ENCODE assay signal across 13 cellular contexts in the genomic region with DNA sequence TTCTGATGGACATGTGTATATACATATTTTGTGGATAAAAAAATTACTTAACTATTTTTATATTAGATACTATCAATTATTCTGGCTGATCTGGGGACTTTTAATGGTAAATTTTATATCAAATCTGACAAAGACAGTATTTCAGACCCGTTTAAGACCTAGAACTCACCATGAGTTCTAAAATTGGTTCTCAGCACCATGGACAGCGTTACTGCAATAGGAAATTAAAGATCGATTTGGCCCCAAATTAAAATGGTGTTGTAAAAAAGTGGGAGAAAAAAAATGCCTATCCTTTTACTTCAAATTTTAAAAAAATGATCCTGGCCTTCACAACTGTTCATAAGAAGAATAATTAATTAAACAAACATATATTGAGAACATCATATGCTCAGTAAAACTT. TPM values are rescaled to one million over a fixed set of nuclear protein-coding genes. Genes with fewer than 3 reads are reported as not detected.
DNase-seq lines count a peak whose midpoint lies in the region; ATAC-seq and TF ChIP-seq lines count a peak whose summit lies in the region.
"Had no signal": no experiment of that assay in that cellular context is flagged by ENCODE, and none has a peak within 500 bp of the region (broad histone marks: within the 10 kb centered on the region; RNA-seq: fewer than 3 reads in every experiment).

No MANE protein-coding gene starts in this region.

- DNase-seq in Calu3 (peak; percentile 17), KBM-7 (peak; percentile 1), astrocyte of the hippocampus (ENCODE audit: low read depth, low spot score) (peak; percentile 62), kidney glomerular epithelial cell (lab: John Stamatoyannopoulos, UW) (peak; percentile 13), NCI-H2107 treated with DMSO at 0.1 percent for 48 hours (lab: John Stamatoyannopoulos, UW; ENCODE audit: unreplicated experiment) (no peak)
- DNase-seq in stimulated activated CD4-positive, alpha-beta T cell treated with anti-CD3 and anti-CD28 coated beads, Interleukin-4, amount 100 ng/mL, for 24 hours, result no peak
- DNase-seq in stimulated activated effector memory CD8-positive, alpha-beta T cell treated with anti-CD3 and anti-CD28 coated beads, Interleukin-12 subunit alpha, Interleukin-12 subunit beta, amount 100 ng/mL, for 72 hours (ENCODE audit: low spot score in 2 of 2), result no peak
- DNase-seq: activated naive CD8-positive, alpha-beta T cell treated with anti-CD3 and anti-CD28 coated beads, Interleukin-2, amount 10 ng/mL, durations not matched to agents 7 days and 5 days; COR-L47; NCI-H1417 treated with DMSO at 0.1 percent for 48 hours; NCI-H82 had no signal

- H3K4me1 Mint-ChIP-seq in Calu3 (ENCODE audit: low read depth, unreplicated experiment), result no peaks in the 10 kb centered on the region
- no peaks in the 10 kb centered on the region for H3K4me1 Mint-ChIP-seq in stimulated activated effector memory CD8-positive, alpha-beta T cell treated with anti-CD3 and anti-CD28 coated beads, Interleukin-12 subunit alpha, Interleukin-12 subunit beta, amount 100 ng/mL, for 72 hours
- H3K4me1 Mint-ChIP-seq: activated naive CD8-positive, alpha-beta T cell treated with anti-CD3 and anti-CD28 coated beads, Interleukin-2, amount 10 ng/mL, durations not matched to agents 7 days and 5 days had no signal

- intact Hi-C loops in Calu3 (cut with micrococcal nuclease; ENCODE audit: unreplicated experiment), result loop anchor here (2.0 to 10.0 kb wide), 3 partner anchors 67 to 639 kb away; no protein-coding TSS in a partner anchor

- no peak for ATAC-seq in stimulated activated effector memory CD8-positive, alpha-beta T cell treated with anti-CD3 and anti-CD28 coated beads, Interleukin-12 subunit alpha, Interleukin-12 subunit beta, amount 100 ng/mL, for 72 hours
- ATAC-seq in HG03159 (IDR thresholded peaks at IDR 0.05; ENCODE audit: unreplicated experiment), result no peak

- in situ Hi-C loops in KBM-7 (cut with MboI; ENCODE audit: low pct_unique_long_range_greater_than_20kb, low sequenced_read_pairs), result no loop called here

- no peaks in the 10 kb centered on the region for H3K36me3 Mint-ChIP-seq in Calu3 (ENCODE audit: insufficient read depth, unreplicated experiment)
- H3K36me3 Mint-ChIP-seq in stimulated activated effector memory CD8-positive, alpha-beta T cell treated with anti-CD3 and anti-CD28 coated beads, Interleukin-12 subunit alpha, Interleukin-12 subunit beta, amount 100 ng/mL, for 72 hours, result no peaks in the 10 kb centered on the region
- H3K36me3 Mint-ChIP-seq: activated naive CD8-positive, alpha-beta T cell treated with anti-CD3 and anti-CD28 coated beads, Interleukin-2, amount 10 ng/mL, durations not matched to agents 7 days and 5 days had no signal

- no peak overlapping the region for H3K4me3 Mint-ChIP-seq in Calu3 (ENCODE audit: low read depth, unreplicated experiment)
- no peak overlapping the region for H3K4me3 Mint-ChIP-seq in stimulated activated effector memory CD8-positive, alpha-beta T cell treated with anti-CD3 and anti-CD28 coated beads, Interleukin-12 subunit alpha, Interleukin-12 subunit beta, amount 100 ng/mL, for 72 hours
- H3K4me3 Mint-ChIP-seq: activated naive CD8-positive, alpha-beta T cell treated with anti-CD3 and anti-CD28 coated beads, Interleukin-2, amount 10 ng/mL, durations not matched to agents 7 days and 5 days had no signal

- BruUV-seq in Calu3 (replicated peaks; lab: Mats Ljungman, UMichigan), result no TSS peak

- H3K27me3 Mint-ChIP-seq in Calu3 (ENCODE audit: unreplicated experiment), result no peaks in the 10 kb centered on the region

- no peak for TF ChIP-seq CTCF in Calu3 (IDR thresholded peaks at IDR 0.05; ENCODE audit: unreplicated experiment)

- CTCF ChIA-PET in Calu3 (lab: Charles Lee), result interaction anchor here (1.2 to 1.3 kb wide), 2 partner anchors 55 to 223 kb away, joined by 4 read pairs; no protein-coding TSS in a partner anchor

- H3K27ac Mint-ChIP-seq in Calu3 (ENCODE audit: unreplicated experiment), result no peak overlapping the region
- H3K27ac Mint-ChIP-seq in stimulated activated effector memory CD8-positive, alpha-beta T cell treated with anti-CD3 and anti-CD28 coated beads, Interleukin-12 subunit alpha, Interleukin-12 subunit beta, amount 100 ng/mL, for 72 hours, result no peak overlapping the region
- H3K27ac Mint-ChIP-seq: activated naive CD8-positive, alpha-beta T cell treated with anti-CD3 and anti-CD28 coated beads, Interleukin-2, amount 10 ng/mL, durations not matched to agents 7 days and 5 days had no signal

- H3K9me3 Mint-ChIP-seq in Calu3 (ENCODE audit: low read depth, unreplicated experiment), result no peaks in the 10 kb centered on the region
- no peaks in the 10 kb centered on the region for H3K9me3 Mint-ChIP-seq in stimulated activated effector memory CD8-positive, alpha-beta T cell treated with anti-CD3 and anti-CD28 coated beads, Interleukin-12 subunit alpha, Interleukin-12 subunit beta, amount 100 ng/mL, for 72 hours
- H3K9me3 Mint-ChIP-seq: activated naive CD8-positive, alpha-beta T cell treated with anti-CD3 and anti-CD28 coated beads, Interleukin-2, amount 10 ng/mL, durations not matched to agents 7 days and 5 days had no signal

RNA-seq across cellular contexts. Expression of gene SCN2A, which starts 0.9 kb away (rescaled TPM):
- 0.07 and 0.19 TPM in 2 replicates for total RNA-seq in Calu3 (2022)
- total RNA-seq: activated CD8-positive, alpha-beta memory T cell treated with anti-CD3 and anti-CD28 coated beads for 36 hours had no signal

RNA-seq across cellular contexts. Expression of gene SCN3A, which starts 34.4 kb away (rescaled TPM):
- 0.09 and 1.3 TPM in 2 replicates for total RNA-seq in Calu3 (2022)
- total RNA-seq: activated CD8-positive, alpha-beta memory T cell treated with anti-CD3 and anti-CD28 coated beads for 36 hours; activated naive CD8-positive, alpha-beta T cell treated with anti-CD3 and anti-CD28 coated beads, Interleukin-2, amount 10 ng/mL, durations not matched to agents 7 days and 5 days had no signal

Comparison
In these comparisons a context has a peak if more than half of its experiments do, and no peak if none do; other contexts are left out.
1. DNase-seq: peak in Calu3 (single experiment), KBM-7 (single experiment), astrocyte of the hippocampus (single experiment) and kidney glomerular epithelial cell (single experiment); none in NCI-H2107 treated with DMSO at 0.1 percent for 48 hours (single experiment), stimulated activated CD4-positive, alpha-beta T cell treated with anti-CD3 and anti-CD28 coated beads, Interleukin-4, amount 100 ng/mL, for 24 hours (single experiment) and stimulated activated effector memory CD8-positive, alpha-beta T cell treated with anti-CD3 and anti-CD28 coated beads, Interleukin-12 subunit alpha, Interleukin-12 subunit beta, amount 100 ng/mL, for 72 hours (0 of 2).